ENCODE assay signal across 1 cellular context in the genomic region with DNA sequence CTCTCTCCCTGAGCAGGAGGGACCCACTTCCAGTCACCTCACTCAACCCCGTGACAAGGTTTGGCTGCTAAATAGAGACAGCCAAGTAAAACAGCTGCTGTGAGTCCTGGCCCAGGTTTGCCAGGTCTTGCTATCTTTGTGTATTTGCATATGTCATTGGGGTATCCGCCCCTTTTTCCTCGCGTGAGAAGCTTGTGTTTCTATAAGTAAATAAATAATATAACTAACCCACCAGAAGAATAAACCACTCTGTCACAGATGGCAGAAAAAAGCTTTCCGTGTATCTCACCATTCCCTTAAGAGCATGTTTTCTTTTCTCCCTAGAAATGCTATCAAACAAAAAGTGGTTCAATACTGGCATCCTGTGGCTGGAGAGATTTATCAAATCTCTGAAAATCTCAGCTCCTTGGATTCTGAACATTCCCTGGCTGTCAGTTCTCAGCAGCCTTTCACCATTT.
TF ChIP-seq lines count a peak whose summit lies in the region.

No MANE protein-coding gene starts in this region.

TF ChIP-seq in IMR-90, 13 proteins besides CTCF, POLR2A, EP300 and RAD21:
- no peak for TF ChIP-seq RFX5 (IDR thresholded peaks at IDR 0.05; ENCODE audit: low read depth, low read length)
- TF ChIP-seq, protein P1, sequence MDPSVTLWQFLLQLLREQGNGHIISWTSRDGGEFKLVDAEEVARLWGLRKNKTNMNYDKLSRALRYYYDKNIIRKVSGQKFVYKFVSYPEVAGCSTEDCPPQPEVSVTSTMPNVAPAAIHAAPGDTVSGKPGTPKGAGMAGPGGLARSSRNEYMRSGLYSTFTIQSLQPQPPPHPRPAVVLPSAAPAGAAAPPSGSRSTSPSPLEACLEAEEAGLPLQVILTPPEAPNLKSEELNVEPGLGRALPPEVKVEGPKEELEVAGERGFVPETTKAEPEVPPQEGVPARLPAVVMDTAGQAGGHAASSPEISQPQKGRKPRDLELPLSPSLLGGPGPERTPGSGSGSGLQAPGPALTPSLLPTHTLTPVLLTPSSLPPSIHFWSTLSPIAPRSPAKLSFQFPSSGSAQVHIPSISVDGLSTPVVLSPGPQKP (IDR thresholded peaks at IDR 0.05; ENCODE audit: borderline replicate concordance, low read depth, low read length) = no peak
- TF ChIP-seq FOS (IDR thresholded peaks at IDR 0.05; ENCODE audit: low read depth, low read length) = no peak
- TF ChIP-seq MAFK (IDR thresholded peaks at IDR 0.05; ENCODE audit: low read depth, low read length) = no peak
- TF ChIP-seq CEBPB (IDR thresholded peaks at IDR 0.05; ENCODE audit: low read depth, low read length) = no peak
